Comparison of ENCODE assay signal across 1 cellular context in genomic region chr2:233418761-233419625, GRCh38.
A peak's percentile ranks its signal among the peaks of the same experiment; 100 is the strongest.
TF ChIP-seq lines count a peak whose summit lies in the region.

No MANE protein-coding gene starts in this region.

TF ChIP-seq in GM12878, 131 proteins besides CTCF, POLR2A, EP300 and RAD21 (continued from another document and continues in another):
- TF ChIP-seq EGR1 (IDR thresholded peaks at IDR 0.05; ENCODE audit: borderline replicate concordance in 1 of 2, low read depth in 2 of 2, low read length in 2 of 2), result peak in 1 of 2 experiments; percentile 5; a peak in 1 of 3 replicates
- TF ChIP-seq POU2F2 (IDR thresholded peaks at IDR 0.05; ENCODE audit: borderline replicate concordance, low read depth, low read length), result no peak
- peak; percentile 91 for TF ChIP-seq EED (IDR thresholded peaks at IDR 0.05; ENCODE audit: low read depth)
- TF ChIP-seq EZH2 (IDR thresholded peaks at IDR 0.05; ENCODE audit: borderline replicate concordance, control insufficient read depth, low read depth, low read length), result no peak
- peak; percentile 26 for TF ChIP-seq FOXM1 (IDR thresholded peaks at IDR 0.05; ENCODE audit: low read depth, low read length)
- peak; percentile 68 for TF ChIP-seq CREM (IDR thresholded peaks at IDR 0.05; ENCODE audit: low read depth)
- TF ChIP-seq BACH1 (IDR thresholded peaks at IDR 0.05; ENCODE audit: borderline replicate concordance), result no peak
- TF ChIP-seq CBX3 (IDR thresholded peaks at IDR 0.05; ENCODE audit: borderline replicate concordance, low read depth), result no peak
- 0 out of 2 replicates have a peak, but pooled peaks have one; percentile 16 for TF ChIP-seq POLR2AphosphoS5 (IDR thresholded peaks at IDR 0.05; ENCODE audit: low read length)
- no peak for TF ChIP-seq TBL1XR1 (IDR thresholded peaks at IDR 0.05; ENCODE audit: low read depth, low read length)
- no peak for TF ChIP-seq ATF7 (IDR thresholded peaks at IDR 0.05; ENCODE audit: low read depth)
- TF ChIP-seq ZNF687 (IDR thresholded peaks at IDR 0.05), result no peak
- no peak for TF ChIP-seq USF2 (IDR thresholded peaks at IDR 0.05; ENCODE audit: borderline replicate concordance, low read depth, low read length)
- TF ChIP-seq IRF3 (IDR thresholded peaks at IDR 0.05), result no peak
- 0 out of 2 replicates have a peak, but pooled peaks have one; percentile 4 for TF ChIP-seq PML (IDR thresholded peaks at IDR 0.05; ENCODE audit: low read length)
- no peak for TF ChIP-seq ZBTB11 (CRISPR knock-in tag; IDR thresholded peaks at IDR 0.05)
- TF ChIP-seq BCL11A (IDR thresholded peaks at IDR 0.05; ENCODE audit: low read depth, low read length), result no peak
- no peak for TF ChIP-seq GATAD2B (conservative IDR thresholded peaks at IDR 0.05; ENCODE audit: low read depth)
- peak; percentile 14; the same call in 1 of the 2 replicates for TF ChIP-seq RELB (IDR thresholded peaks at IDR 0.05; ENCODE audit: low read depth)
- no peak for TF ChIP-seq HDAC6 (IDR thresholded peaks at IDR 0.05; ENCODE audit: unreplicated experiment)
- TF ChIP-seq ESRRA (IDR thresholded peaks at IDR 0.05; ENCODE audit: low read length), result no peak
- TF ChIP-seq TARDBP (IDR thresholded peaks at IDR 0.05; ENCODE audit: borderline replicate concordance), result no peak
- peak; percentile 62 for TF ChIP-seq MEF2B (IDR thresholded peaks at IDR 0.05; ENCODE audit: partially characterized antibody, poor library complexity, severe bottlenecking)
- peak; percentile 33; the same call in 1 of the 2 replicates for TF ChIP-seq ZBTB40 (IDR thresholded peaks at IDR 0.05; ENCODE audit: borderline replicate concordance)
- TF ChIP-seq ZNF217 (IDR thresholded peaks at IDR 0.05), result no peak
- no peak for TF ChIP-seq RBBP5 (conservative IDR thresholded peaks at IDR 0.05)
- TF ChIP-seq IKZF1 (conservative IDR thresholded peaks at IDR 0.05), result peak; percentile 84
- TF ChIP-seq SPI1 (IDR thresholded peaks at IDR 0.05; ENCODE audit: borderline replicate concordance, insufficient read depth, low read depth, low read length), result peak; percentile 82; the same call in 1 of the 2 replicates
- TF ChIP-seq TCF12 (IDR thresholded peaks at IDR 0.05; ENCODE audit: low read depth, low read length), result peak; percentile 86
- no peak for TF ChIP-seq MAX (IDR thresholded peaks at IDR 0.05; ENCODE audit: low read depth, low read length)
- no peak for TF ChIP-seq SMAD5 (IDR thresholded peaks at IDR 0.05; ENCODE audit: low read depth)
- no peak for TF ChIP-seq PRDM15 (CRISPR knock-in tag; IDR thresholded peaks at IDR 0.05)
- TF ChIP-seq CREB1 (IDR thresholded peaks at IDR 0.05; ENCODE audit: low read depth), result peak; percentile 29
- TF ChIP-seq E2F4 (IDR thresholded peaks at IDR 0.05; ENCODE audit: low read depth, low read length), result no peak
